30 cellular contexts compared by ENCODE assay signal in the genomic region with DNA sequence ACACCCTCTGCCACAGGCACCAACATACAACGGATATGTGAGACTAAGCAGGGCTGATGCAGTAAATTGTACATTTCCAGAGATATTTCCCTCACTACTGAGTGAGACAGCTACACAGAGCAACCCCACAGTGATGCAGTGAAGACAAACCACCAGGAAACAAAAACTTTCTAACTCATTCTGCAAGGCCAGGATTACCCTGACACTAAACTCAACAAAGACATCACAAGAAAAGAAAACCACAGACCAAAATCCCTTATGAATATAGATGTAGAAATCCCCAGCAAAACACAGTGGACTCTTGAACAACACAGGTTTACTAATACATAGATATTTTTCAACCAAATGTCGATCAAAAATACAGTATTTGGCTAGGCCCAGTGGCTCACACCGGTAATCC. TPM values are rescaled to one million over a fixed set of nuclear protein-coding genes. Genes with fewer than 3 reads are reported as not detected.
A peak's percentile ranks its signal among the peaks of the same experiment; 100 is the strongest.
DNase-seq lines count a peak whose midpoint lies in the region; ATAC-seq, FAIRE-seq and TF ChIP-seq lines count a peak whose summit lies in the region.
"Had no signal": no experiment of that assay in that cellular context is flagged by ENCODE, and none has a peak within 500 bp of the region (broad histone marks: within the 10 kb centered on the region; RNA-seq: fewer than 3 reads in every experiment).

No MANE protein-coding gene starts in this region.

- H3K79me2 ChIP-seq in K562 (ENCODE audit: control insufficient read depth, insufficient read depth, low read length), result no peaks in the 10 kb centered on the region
- H3K79me2 ChIP-seq in trophoblast cell (ENCODE audit: control insufficient read depth, insufficient read depth, low read length, poor library complexity), result peaks cover 2% of the 10 kb centered on the region

- peak overlapping the region; percentile 78 for H2BK12ac ChIP-seq in trophoblast cell (ENCODE audit: low read length)

- no peak for DNase-seq in activated CD4-positive, alpha-beta T cell treated with anti-CD3 and anti-CD28 coated beads, Interleukin-2, amount 10 ng/mL, durations not matched to agents 24 days and 14 days
- no peak for DNase-seq in activated CD4-positive, alpha-beta T cell treated with anti-CD3 and anti-CD28 coated beads, Interleukin-2, amount 10 ng/mL, durations not matched to agents 7 days and 5 days
- DNase-seq in GM12865 (ENCODE audit: low read depth), result peak; percentile 41
- no peak for DNase-seq in K562 (ENCODE audit: extremely low read depth in 1 of 4, low spot score in 3 of 4)
- no peak for DNase-seq in trophoblast cell
- no peak for DNase-seq in NOMO-1 treated with DMSO at 0.1 percent for 48 hours (lab: John Stamatoyannopoulos, UW; ENCODE audit: unreplicated experiment)
- no peak for DNase-seq in T-helper 9 cell
- DNase-seq: 8988T, DMS53, EL, GF-D8, H9, HFFc6, IMR-90, Karpas-422, MV-4-11, NCI-H1105 treated with DMSO at 0.1 percent for 48 hours, NCI-H1694, NCI-H2081, NCI-H2171, NCI-H345, NCI-H524, NCI-H82, SJCRH30 had no signal

- H3K4me3 Mint-ChIP-seq in activated CD4-positive, alpha-beta T cell treated with anti-CD3 and anti-CD28 coated beads, Interleukin-2, amount 10 ng/mL, durations not matched to agents 24 days and 14 days, result no peak overlapping the region
- no peak overlapping the region for H3K4me3 Mint-ChIP-seq in activated CD4-positive, alpha-beta T cell treated with anti-CD3 and anti-CD28 coated beads, Interleukin-2, amount 10 ng/mL, durations not matched to agents 7 days and 5 days
- H3K4me3 Mint-ChIP-seq: H9, HFFc6 had no signal

- no peak overlapping the region for H3K9ac ChIP-seq in K562 (ENCODE audit: insufficient read depth in 1 of 2, low read depth in 2 of 2, low read length in 2 of 2)
- H3K9ac ChIP-seq in trophoblast cell (ENCODE audit: low read length), result no peak overlapping the region

- H3K27me3 Mint-ChIP-seq in activated CD4-positive, alpha-beta T cell treated with anti-CD3 and anti-CD28 coated beads, Interleukin-2, amount 10 ng/mL, durations not matched to agents 24 days and 14 days, result peaks cover 48% of the 10 kb centered on the region
- H3K27me3 Mint-ChIP-seq in activated CD4-positive, alpha-beta T cell treated with anti-CD3 and anti-CD28 coated beads, Interleukin-2, amount 10 ng/mL, durations not matched to agents 7 days and 5 days, result peaks cover 36% of the 10 kb centered on the region

- H3K27me3 ChIP-seq in K562 (ENCODE audit: control insufficient read depth in 2 of 2, insufficient read depth in 2 of 2, low read length in 2 of 2), result peaks cover 31 to 45% of the 10 kb centered on the region in 2 experiments; a peak in 4 of 5 replicates
- H3K27me3 ChIP-seq in trophoblast cell (ENCODE audit: insufficient read depth, low read length), result no peaks in the 10 kb centered on the region
- H3K27me3 ChIP-seq: SJCRH30 had no signal

- peaks cover 18% of the 10 kb centered on the region for H4K20me1 ChIP-seq in K562 (replicated peaks; ENCODE audit: control insufficient read depth, insufficient read depth, low read length)

- H2AFZ ChIP-seq in K562 (ENCODE audit: low read depth, low read length), result no peak overlapping the region
- no peak overlapping the region for H2AFZ ChIP-seq in trophoblast cell (ENCODE audit: insufficient read depth, low read length, poor library complexity)

- TF ChIP-seq RAD21 in K562 (CRISPR knock-in tag; conservative IDR thresholded peaks at IDR 0.05 in 1 of 2, IDR thresholded peaks at IDR 0.05 in 1 of 2), result no peak

- H3K9me1 ChIP-seq in K562 (ENCODE audit: control insufficient read depth, insufficient read depth, low read length), result peaks cover 4% of the 10 kb centered on the region

- CTCF ChIA-PET in activated CD4-positive, alpha-beta T cell treated with anti-CD3 and anti-CD28 coated beads, Interleukin-2, amount 10 ng/mL, durations not matched to agents 7 days and 5 days (lab: Charles Lee), result no interaction called here
- CTCF ChIA-PET in K562 (lab: Yijun Ruan, JAX; ENCODE audit: low intra/inter-chr PET ratio), result no interaction called here

- peak overlapping the region; percentile 21 for H3K27ac Mint-ChIP-seq in activated CD4-positive, alpha-beta T cell treated with anti-CD3 and anti-CD28 coated beads, Interleukin-2, amount 10 ng/mL, durations not matched to agents 24 days and 14 days
- no peak overlapping the region for H3K27ac Mint-ChIP-seq in activated CD4-positive, alpha-beta T cell treated with anti-CD3 and anti-CD28 coated beads, Interleukin-2, amount 10 ng/mL, durations not matched to agents 7 days and 5 days
- H3K27ac Mint-ChIP-seq: H9, HFFc6 had no signal

- H3K4me3 ChIP-seq in GM12865 (ENCODE audit: low read depth, low read length), result no peak overlapping the region
- H3K4me3 ChIP-seq in K562, result no peak overlapping the region
- no peak overlapping the region for H3K4me3 ChIP-seq in trophoblast cell (ENCODE audit: low read depth, low read length)
- H3K4me3 ChIP-seq: SJCRH30 had no signal

- in situ Hi-C loops in K562 (cut with MboI), result no loop called here

- H2BK5ac ChIP-seq in trophoblast cell (ENCODE audit: low read depth, low read length, poor library complexity), result peak overlapping the region; percentile 14

- peak overlapping the region; percentile 54 for H3K14ac ChIP-seq in trophoblast cell (ENCODE audit: low read length)

- H2BK120ac ChIP-seq in trophoblast cell (ENCODE audit: insufficient read depth, low read length, poor library complexity), result peak overlapping the region; percentile 70

- no peak for FAIRE-seq in K562 (lab: Jason Lieb, UNC)
- FAIRE-seq: D721Med, RCC 7860 had no signal

- TF ChIP-seq EP300 in K562 (IDR thresholded peaks at IDR 0.05; ENCODE audit: low read length), result no peak

- H3K9me3 ChIP-seq in K562 (replicated peaks; ENCODE audit: control insufficient read depth, insufficient read depth, low read depth, low read length) (no peaks in the 10 kb centered on the region), trophoblast cell (ENCODE audit: insufficient read depth, low read depth, low read length) (no peaks in the 10 kb centered on the region)
- H3K9me3 ChIP-seq: SJCRH30 had no signal

- no TSS peak for BruUV-seq in K562 (replicated peaks; lab: Mats Ljungman, UMichigan)

- H3K4me1 Mint-ChIP-seq in activated CD4-positive, alpha-beta T cell treated with anti-CD3 and anti-CD28 coated beads, Interleukin-2, amount 10 ng/mL, durations not matched to agents 24 days and 14 days, result peaks cover 3% of the 10 kb centered on the region
- H3K4me1 Mint-ChIP-seq in activated CD4-positive, alpha-beta T cell treated with anti-CD3 and anti-CD28 coated beads, Interleukin-2, amount 10 ng/mL, durations not matched to agents 7 days and 5 days, result peaks cover 3% of the 10 kb centered on the region

- H2AK5ac ChIP-seq in trophoblast cell (ENCODE audit: low read length), result peak overlapping the region; percentile 80

- no peaks in the 10 kb centered on the region for H3K9me3 Mint-ChIP-seq in activated CD4-positive, alpha-beta T cell treated with anti-CD3 and anti-CD28 coated beads, Interleukin-2, amount 10 ng/mL, durations not matched to agents 24 days and 14 days
- H3K9me3 Mint-ChIP-seq in activated CD4-positive, alpha-beta T cell treated with anti-CD3 and anti-CD28 coated beads, Interleukin-2, amount 10 ng/mL, durations not matched to agents 7 days and 5 days, result no peaks in the 10 kb centered on the region
- H3K9me3 Mint-ChIP-seq: H9, HFFc6 had no signal

- no peak overlapping the region for H4K8ac ChIP-seq in trophoblast cell (ENCODE audit: low read depth, low read length)

- H4K91ac ChIP-seq in trophoblast cell (ENCODE audit: low read depth, low read length), result peak overlapping the region; percentile 74

- H3K4me2 ChIP-seq in K562 (ENCODE audit: insufficient read depth, low read length) (no peak overlapping the region), trophoblast cell (ENCODE audit: low read length) (no peak overlapping the region)

- peak overlapping the region; percentile 48 for H3K18ac ChIP-seq in trophoblast cell (ENCODE audit: low read length)

- ATAC-seq in K562 (no peak), GM19035 (IDR thresholded peaks at IDR 0.05; ENCODE audit: unreplicated experiment) (no peak)

- peak overlapping the region; percentile 16 for H3K4ac ChIP-seq in trophoblast cell (ENCODE audit: low read depth, low read length)

- H3K36me3 Mint-ChIP-seq in activated CD4-positive, alpha-beta T cell treated with anti-CD3 and anti-CD28 coated beads, Interleukin-2, amount 10 ng/mL, durations not matched to agents 24 days and 14 days (ENCODE audit: low read depth), result no peaks in the 10 kb centered on the region
- no peaks in the 10 kb centered on the region for H3K36me3 Mint-ChIP-seq in activated CD4-positive, alpha-beta T cell treated with anti-CD3 and anti-CD28 coated beads, Interleukin-2, amount 10 ng/mL, durations not matched to agents 7 days and 5 days (ENCODE audit: low read depth)

- no peak for TF ChIP-seq POLR2A in K562 (conservative IDR thresholded peaks at IDR 0.05)

- POLR2A ChIA-PET in activated CD4-positive, alpha-beta T cell treated with anti-CD3 and anti-CD28 coated beads, Interleukin-2, amount 10 ng/mL, durations not matched to agents 7 days and 5 days (lab: Charles Lee), result no interaction called here
- POLR2A ChIA-PET in K562 (lab: Yijun Ruan, JAX), result interaction anchor here (0.6 to 10.2 kb wide), 9 partner anchors 9 to 1902 kb away, joined by 3 to 120 read pairs (median 4); a partner anchor contains a TSS

- H3K36me3 ChIP-seq in K562 (ENCODE audit: control insufficient read depth, insufficient read depth, low read length) (no peaks in the 10 kb centered on the region), trophoblast cell (ENCODE audit: control insufficient read depth in 1 of 2, insufficient read depth in 2 of 2, low read length in 2 of 2) (no peaks in the 10 kb centered on the region)
- H3K36me3 ChIP-seq: SJCRH30 had no signal

- no peak overlapping the region for H4K12ac ChIP-seq in trophoblast cell (ENCODE audit: low read depth, low read length)

- H3K27ac ChIP-seq in K562 (ENCODE audit: extremely low read depth, low read depth, low read length), result no peak overlapping the region
- no peak overlapping the region for H3K27ac ChIP-seq in trophoblast cell (ENCODE audit: low read depth, low read length)
- H3K27ac ChIP-seq: SJCRH30 had no signal

- H3K23ac ChIP-seq in trophoblast cell (ENCODE audit: low read length), result no peak overlapping the region

- peaks cover 24% of the 10 kb centered on the region for H3K79me1 ChIP-seq in trophoblast cell (ENCODE audit: low read length)

- no peak for TF ChIP-seq CTCF in GM12865 (IDR thresholded peaks at IDR 0.05; ENCODE audit: insufficient read depth, low read depth, low read length, missing control alignments)
- no peak for TF ChIP-seq CTCF in K562 (IDR thresholded peaks at IDR 0.05 in 2 of 3, conservative IDR thresholded peaks at IDR 0.05 in 1 of 3; ENCODE audit: insufficient read depth in 2 of 3, low read depth in 1 of 3, low read length in 3 of 3)

- WGBS in K562 (ENCODE audit: insufficient coverage, low coverage, missing lambda C conversion rate), result 13% methylated on average over 3 of the region's 3 CpGs
- no CpG with 5 or more reads among the region's 3 CpGs for whole genome bisulfite sequencing in trophoblast cell (ENCODE audit: extremely low coverage, insufficient coverage, insufficient read length)

- intact Hi-C loops in activated CD4-positive, alpha-beta T cell treated with anti-CD3 and anti-CD28 coated beads, Interleukin-2, amount 10 ng/mL, durations not matched to agents 24 days and 14 days (cut with micrococcal nuclease), result no loop called here
- intact Hi-C loops in K562 (cut with micrococcal nuclease), result no loop called here

- H3K4me1 ChIP-seq in K562 (replicated peaks in 1 of 2; ENCODE audit: control insufficient read depth in 2 of 2, insufficient read depth in 2 of 2, low read length in 2 of 2) (peaks cover 16 to 46% of the 10 kb centered on the region in 2 experiments), trophoblast cell (ENCODE audit: control insufficient read depth in 1 of 2, insufficient read depth in 2 of 2, low read length in 2 of 2) (peaks cover 41 to 42% of the 10 kb centered on the region in 2 experiments)

RNA-seq across cellular contexts. Expression of a gene that starts 1.5 kb away (rescaled TPM):
- total RNA-seq in activated CD4-positive, alpha-beta T cell treated with anti-CD3 and anti-CD28 coated beads, Interleukin-2, amount 10 ng/mL, durations not matched to agents 24 days and 14 days, result not detected in 2 replicates
- total RNA-seq in activated CD4-positive, alpha-beta T cell treated with anti-CD3 and anti-CD28 coated beads, Interleukin-2, amount 10 ng/mL, durations not matched to agents 7 days and 5 days, result under 1 TPM in 1 of 2 experiments, not detected in 1; 0.07 TPM
- total RNA-seq in K562 (2011; cell fraction: chromatin; rRNA removed; ENCODE audit: low replicate concordance), result not detected in 2 replicates
- not detected in 2 replicates for total RNA-seq in K562 (2011; cell fraction: nucleolus; rRNA removed)
- total RNA-seq in K562 (2011; cell fraction: nucleoplasm; rRNA removed), result not detected in 2 replicates
- not detected in 2 replicates for total RNA-seq in K562 (2014; rRNA removed)
- total RNA-seq in K562 (2014; rRNA removed; fragmentation: Illumina TruSeq; extraction: Trizol), result not detected in 2 replicates
- not detected in 2 replicates for total RNA-seq in K562 (2015; rRNA removed; fragmentation: Illumina TruSeq; extraction: Trizol)
- total RNA-seq in K562 (2021), result not detected in 2 replicates
- not detected in 2 replicates for polyA plus RNA-seq in K562 (2011; rRNA removed)
- 0.07 TPM in 1 of 2 replicates, not detected in the other for polyA plus RNA-seq in K562 (2011; cell fraction: cytosol; rRNA removed)
- polyA plus RNA-seq in K562 (2011; cell fraction: nucleus; rRNA removed), result not detected in 2 replicates
- 0.03 and 0.14 TPM in 2 replicates for polyA plus RNA-seq in K562 (2012)
- not detected in 2 replicates for polyA plus RNA-seq in K562 (2014; fragmentation: Illumina TruSeq; extraction: Trizol)
- not detected for polyA plus RNA-seq in K562 (2014; fragmentation: Nextera tagmentation; extraction: Ambion mirVana)
- polyA plus RNA-seq in K562 (2014; rRNA removed), result not detected in 2 replicates
- not detected in 2 replicates for polyA minus RNA-seq in K562 (2011; rRNA and poly(A)+ RNA removed)
- not detected in 2 replicates for polyA minus RNA-seq in K562 (2011; cell fraction: cytosol; rRNA and poly(A)+ RNA removed)
- not detected in 2 replicates for polyA minus RNA-seq in K562 (2011; cell fraction: nucleus; rRNA and poly(A)+ RNA removed)
- 9.1 and 11.2 TPM in 2 replicates for polyA plus RNA-seq in trophoblast cell (2013)
- total RNA-seq: IMR-90, M059J, OCI-LY7, SJCRH30 had no signal

RNA-seq across cellular contexts. Expression of a gene that starts 11.9 kb away (rescaled TPM):
- total RNA-seq in activated CD4-positive, alpha-beta T cell treated with anti-CD3 and anti-CD28 coated beads, Interleukin-2, amount 10 ng/mL, durations not matched to agents 24 days and 14 days, result not detected in 2 replicates
- not detected for total RNA-seq in activated CD4-positive, alpha-beta T cell treated with anti-CD3 and anti-CD28 coated beads, Interleukin-2, amount 10 ng/mL, durations not matched to agents 7 days and 5 days
- total RNA-seq in K562 (2011; cell fraction: chromatin; rRNA removed; ENCODE audit: low replicate concordance), result 0.16 and 0.28 TPM in 2 replicates
- 0.26 TPM in 1 of 2 replicates, not detected in the other for total RNA-seq in K562 (2011; cell fraction: nucleolus; rRNA removed)
- not detected in 2 replicates for total RNA-seq in K562 (2011; cell fraction: nucleoplasm; rRNA removed)
- total RNA-seq in K562 (2014; rRNA removed), result not detected in 2 replicates
- not detected in 2 replicates for total RNA-seq in K562 (2014; rRNA removed; fragmentation: Illumina TruSeq; extraction: Trizol)
- total RNA-seq in K562 (2015; rRNA removed; fragmentation: Illumina TruSeq; extraction: Trizol), result not detected in 2 replicates
- not detected in 2 replicates for total RNA-seq in K562 (2021)
- not detected in 2 replicates for polyA plus RNA-seq in K562 (2011; rRNA removed)
- 0.01 TPM in 2 replicates for polyA plus RNA-seq in K562 (2011; cell fraction: cytosol; rRNA removed)
- 0.03 and 0.11 TPM in 2 replicates for polyA plus RNA-seq in K562 (2011; cell fraction: nucleus; rRNA removed)
- 0.21 TPM in 1 of 2 replicates, not detected in the other for polyA plus RNA-seq in K562 (2012)
- polyA plus RNA-seq in K562 (2014; fragmentation: Illumina TruSeq; extraction: Trizol), result not detected in 2 replicates
- polyA plus RNA-seq in K562 (2014; fragmentation: Nextera tagmentation; extraction: Ambion mirVana), result not detected
- polyA plus RNA-seq in K562 (2014; rRNA removed), result 0.04 TPM in 1 of 2 replicates, not detected in the other
- polyA minus RNA-seq in K562 (2011; rRNA and poly(A)+ RNA removed), result not detected in 2 replicates
- not detected in 2 replicates for polyA minus RNA-seq in K562 (2011; cell fraction: cytosol; rRNA and poly(A)+ RNA removed)
- polyA minus RNA-seq in K562 (2011; cell fraction: nucleus; rRNA and poly(A)+ RNA removed), result not detected in 2 replicates
- polyA plus RNA-seq in trophoblast cell (2013), result 0.01 TPM in 1 of 2 replicates, not detected in the other
- total RNA-seq: H9, HFFc6, IMR-90, M059J, OCI-LY7, SJCRH30 had no signal
- polyA plus RNA-seq: AG04450, IMR-90 had no signal

RNA-seq across cellular contexts. Expression of a gene that starts 18.9 kb away (rescaled TPM):
- not detected in 2 replicates for total RNA-seq in activated CD4-positive, alpha-beta T cell treated with anti-CD3 and anti-CD28 coated beads, Interleukin-2, amount 10 ng/mL, durations not matched to agents 24 days and 14 days
- under 1 TPM; 0.27 TPM for total RNA-seq in activated CD4-positive, alpha-beta T cell treated with anti-CD3 and anti-CD28 coated beads, Interleukin-2, amount 10 ng/mL, durations not matched to agents 7 days and 5 days
- 8.3 and 26.4 TPM in 2 replicates for total RNA-seq in K562 (2011; cell fraction: chromatin; rRNA removed; ENCODE audit: low replicate concordance)
- total RNA-seq in K562 (2011; cell fraction: nucleolus; rRNA removed), result 15.5 and 19.3 TPM in 2 replicates
- 13.6 and 14.4 TPM in 2 replicates for total RNA-seq in K562 (2011; cell fraction: nucleoplasm; rRNA removed)
- 1.5 and 1.9 TPM in 2 replicates for total RNA-seq in K562 (2014; rRNA removed)
- 0.77 and 1.0 TPM in 2 replicates for total RNA-seq in K562 (2014; rRNA removed; fragmentation: Illumina TruSeq; extraction: Trizol)
- total RNA-seq in K562 (2015; rRNA removed; fragmentation: Illumina TruSeq; extraction: Trizol), result 1.6 and 1.7 TPM in 2 replicates
- 2.3 and 2.7 TPM in 2 replicates for total RNA-seq in K562 (2021)
- polyA plus RNA-seq in K562 (2011; rRNA removed), result 1.2 and 1.5 TPM in 2 replicates
- polyA plus RNA-seq in K562 (2011; cell fraction: cytosol; rRNA removed), result 1.4 and 2.2 TPM in 2 replicates
- 16.2 and 34.8 TPM in 2 replicates for polyA plus RNA-seq in K562 (2011; cell fraction: nucleus; rRNA removed)
- polyA plus RNA-seq in K562 (2012), result 4.7 and 7.9 TPM in 2 replicates
- polyA plus RNA-seq in K562 (2014; fragmentation: Illumina TruSeq; extraction: Trizol), result 1.3 and 1.5 TPM in 2 replicates
- polyA plus RNA-seq in K562 (2014; fragmentation: Nextera tagmentation; extraction: Ambion mirVana), result under 1 TPM in 1 of 2 experiments, not detected in 1; 0.01 TPM
- polyA plus RNA-seq in K562 (2014; rRNA removed), result 3.7 and 3.9 TPM in 2 replicates
- polyA minus RNA-seq in K562 (2011; rRNA and poly(A)+ RNA removed), result 1.6 and 2.5 TPM in 2 replicates
- polyA minus RNA-seq in K562 (2011; cell fraction: cytosol; rRNA and poly(A)+ RNA removed), result 1.0 TPM in 1 of 2 replicates, not detected in the other
- polyA minus RNA-seq in K562 (2011; cell fraction: nucleus; rRNA and poly(A)+ RNA removed), result 5.6 and 7.5 TPM in 2 replicates
- 0.05 and 0.07 TPM in 2 replicates for polyA plus RNA-seq in trophoblast cell (2013)
- total RNA-seq: H9 had no signal

RNA-seq across cellular contexts. Expression of a gene that starts 32.0 kb away (rescaled TPM):
- 30.3 and 31.5 TPM in 2 replicates for total RNA-seq in activated CD4-positive, alpha-beta T cell treated with anti-CD3 and anti-CD28 coated beads, Interleukin-2, amount 10 ng/mL, durations not matched to agents 24 days and 14 days
- 10 to 100 TPM; 29.1 to 29.8 TPM for total RNA-seq in activated CD4-positive, alpha-beta T cell treated with anti-CD3 and anti-CD28 coated beads, Interleukin-2, amount 10 ng/mL, durations not matched to agents 7 days and 5 days
- 90.2 and 332 TPM in 2 replicates for total RNA-seq in K562 (2011; cell fraction: chromatin; rRNA removed; ENCODE audit: low replicate concordance)
- 398 and 463 TPM in 2 replicates for total RNA-seq in K562 (2011; cell fraction: nucleolus; rRNA removed)
- total RNA-seq in K562 (2011; cell fraction: nucleoplasm; rRNA removed), result 158 and 211 TPM in 2 replicates
- total RNA-seq in K562 (2014; rRNA removed) (245 and 323 TPM in 2 replicates), K562 (2014; rRNA removed; fragmentation: Illumina TruSeq; extraction: Trizol) (32.0 and 35.6 TPM in 2 replicates), K562 (2015; rRNA removed; fragmentation: Illumina TruSeq; extraction: Trizol) (120 and 129 TPM in 2 replicates), K562 (2021) (169 and 183 TPM in 2 replicates)
- polyA plus RNA-seq in K562 (2011; rRNA removed) (75.4 and 94.6 TPM in 2 replicates), K562 (2014; fragmentation: Illumina TruSeq; extraction: Trizol) (84.1 and 121 TPM in 2 replicates), K562 (2014; fragmentation: Nextera tagmentation; extraction: Ambion mirVana) (10 to 100 TPM in 1 of 2 experiments, 1 to 10 TPM in 1; 7.9 to 33.1 TPM), K562 (2014; rRNA removed) (263 and 266 TPM in 2 replicates)
- 137 and 308 TPM in 2 replicates for polyA plus RNA-seq in K562 (2011; cell fraction: cytosol; rRNA removed)
- polyA plus RNA-seq in K562 (2011; cell fraction: nucleus; rRNA removed), result 202 and 335 TPM in 2 replicates
- polyA plus RNA-seq in K562 (2012), result 114 and 118 TPM in 2 replicates
- 39.0 and 48.5 TPM in 2 replicates for polyA minus RNA-seq in K562 (2011; rRNA and poly(A)+ RNA removed)
- 53.5 and 55.4 TPM in 2 replicates for polyA minus RNA-seq in K562 (2011; cell fraction: cytosol; rRNA and poly(A)+ RNA removed)
- polyA minus RNA-seq in K562 (2011; cell fraction: nucleus; rRNA and poly(A)+ RNA removed), result 261 and 385 TPM in 2 replicates
- polyA plus RNA-seq in trophoblast cell (2013), result 16.1 and 17.0 TPM in 2 replicates

RNA-seq across cellular contexts. Expression of a gene that starts 51.8 kb away (rescaled TPM):
- total RNA-seq in activated CD4-positive, alpha-beta T cell treated with anti-CD3 and anti-CD28 coated beads, Interleukin-2, amount 10 ng/mL, durations not matched to agents 24 days and 14 days, result 69.9 and 76.4 TPM in 2 replicates
- 10 to 100 TPM; 62.0 to 66.4 TPM for total RNA-seq in activated CD4-positive, alpha-beta T cell treated with anti-CD3 and anti-CD28 coated beads, Interleukin-2, amount 10 ng/mL, durations not matched to agents 7 days and 5 days
- 338 and 754 TPM in 2 replicates for total RNA-seq in K562 (2011; cell fraction: chromatin; rRNA removed; ENCODE audit: low replicate concordance)
- 395 and 404 TPM in 2 replicates for total RNA-seq in K562 (2011; cell fraction: nucleolus; rRNA removed)
- total RNA-seq in K562 (2011; cell fraction: nucleoplasm; rRNA removed), result 258 and 287 TPM in 2 replicates
- 87.2 and 120 TPM in 2 replicates for total RNA-seq in K562 (2014; rRNA removed)
- total RNA-seq in K562 (2014; rRNA removed; fragmentation: Illumina TruSeq; extraction: Trizol), result 46.4 and 63.0 TPM in 2 replicates
- total RNA-seq in K562 (2015; rRNA removed; fragmentation: Illumina TruSeq; extraction: Trizol), result 51.3 and 53.2 TPM in 2 replicates
- total RNA-seq in K562 (2021), result 132 and 135 TPM in 2 replicates
- 63.0 and 88.5 TPM in 2 replicates for polyA plus RNA-seq in K562 (2011; rRNA removed)
- 50.8 and 68.8 TPM in 2 replicates for polyA plus RNA-seq in K562 (2011; cell fraction: cytosol; rRNA removed)
- polyA plus RNA-seq in K562 (2011; cell fraction: nucleus; rRNA removed), result 703 and 913 TPM in 2 replicates
- 80.6 and 93.5 TPM in 2 replicates for polyA plus RNA-seq in K562 (2012)
- 74.3 and 89.8 TPM in 2 replicates for polyA plus RNA-seq in K562 (2014; fragmentation: Illumina TruSeq; extraction: Trizol)
- 1 to 10 TPM; 2.2 to 3.1 TPM for polyA plus RNA-seq in K562 (2014; fragmentation: Nextera tagmentation; extraction: Ambion mirVana)
- 115 and 129 TPM in 2 replicates for polyA plus RNA-seq in K562 (2014; rRNA removed)
- polyA minus RNA-seq in K562 (2011; rRNA and poly(A)+ RNA removed), result 64.5 and 72.9 TPM in 2 replicates
- polyA minus RNA-seq in K562 (2011; cell fraction: cytosol; rRNA and poly(A)+ RNA removed), result 41.9 and 49.7 TPM in 2 replicates
- polyA minus RNA-seq in K562 (2011; cell fraction: nucleus; rRNA and poly(A)+ RNA removed), result 188 and 205 TPM in 2 replicates
- 17.9 and 19.9 TPM in 2 replicates for polyA plus RNA-seq in trophoblast cell (2013)
